In the genomic region with DNA sequence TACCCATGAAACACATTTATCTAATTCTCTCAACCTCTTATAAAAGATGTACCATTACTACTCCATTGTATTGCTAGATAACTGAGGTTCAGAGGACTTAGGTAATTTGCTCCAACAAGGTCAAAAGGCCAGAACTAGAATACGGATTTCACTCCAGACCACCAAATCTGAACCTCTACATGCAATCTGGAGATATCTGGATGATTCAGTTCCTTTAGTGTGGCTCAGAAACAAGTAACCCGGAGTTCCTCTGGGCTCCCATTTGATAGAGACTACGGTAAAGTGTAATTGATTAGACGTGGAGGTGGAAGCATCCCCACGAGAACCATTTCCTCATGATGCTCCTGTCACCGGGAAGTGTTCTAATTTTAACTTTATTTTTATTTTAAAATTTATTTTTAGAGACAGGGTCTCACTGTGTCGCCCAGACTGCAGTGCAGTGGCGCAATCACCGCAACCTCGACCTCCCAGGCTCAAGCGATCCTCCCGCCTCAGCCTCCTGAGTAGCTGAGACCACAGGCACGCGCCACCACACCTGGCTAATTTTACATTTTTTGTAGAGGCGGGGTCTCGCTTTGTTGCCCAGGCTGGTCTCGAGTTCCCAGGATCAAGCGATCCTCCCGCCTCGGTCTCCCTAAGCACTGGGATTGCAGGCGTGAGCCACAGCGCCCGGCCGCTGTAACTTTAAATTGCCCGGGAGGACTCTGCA, we compare ENCODE assay signal across 8 cellular contexts. TPM values are rescaled to one million over a fixed set of nuclear protein-coding genes. Genes with fewer than 3 reads are reported as not detected.
DNase-seq lines count a peak whose midpoint lies in the region; ATAC-seq and TF ChIP-seq lines count a peak whose summit lies in the region.

No MANE protein-coding gene starts in this region.

- no peak for DNase-seq in CD8-positive, alpha-beta T cell
- DNase-seq in OCI-M1 (lab: John Stamatoyannopoulos, UW) (peak; percentile 46), esophagus muscularis mucosa (ENCODE audit: extremely low spot score) (no peak), retinal pigment epithelial cell (ENCODE audit: low read depth) (no peak), epidermal melanocyte (ENCODE audit: insufficient read length, low spot score) (no peak), NOMO-1 treated with DMSO at 0.1 percent for 48 hours (lab: John Stamatoyannopoulos, UW; ENCODE audit: unreplicated experiment) (no peak)
- DNase-seq in stimulated activated CD4-positive, alpha-beta T cell treated with anti-CD3 and anti-CD28 coated beads, Interleukin-2, amount 100 ng/mL, for 24 hours: no peak

- no peaks in the 10 kb centered on the region for H3K27me3 Mint-ChIP-seq in CD8-positive, alpha-beta T cell (ENCODE audit: low read depth)

- no peaks in the 10 kb centered on the region for H3K36me3 ChIP-seq in CD8-positive, alpha-beta T cell (ENCODE audit: insufficient read depth, low read length)
- no peaks in the 10 kb centered on the region for H3K36me3 ChIP-seq in esophagus muscularis mucosa

- H3K36me3 Mint-ChIP-seq in CD8-positive, alpha-beta T cell: peaks cover 35% of the 10 kb centered on the region

- peak; percentile 14 for ATAC-seq in CD8-positive, alpha-beta T cell
- peak; percentile 15 for ATAC-seq in GM21723 (IDR thresholded peaks at IDR 0.05; ENCODE audit: unreplicated experiment)

- WGBS in esophagus muscularis mucosa: 38% methylated on average over 16 of the region's 25 CpGs

- peaks cover 26% of the 10 kb centered on the region for H3K4me1 ChIP-seq in CD8-positive, alpha-beta T cell (ENCODE audit: insufficient read depth, low read length)
- peaks cover 18 to 32% (median 28%) of the 10 kb centered on the region in 4 donors for H3K4me1 ChIP-seq in esophagus muscularis mucosa

- peaks cover 47% of the 10 kb centered on the region for H3K4me1 Mint-ChIP-seq in CD8-positive, alpha-beta T cell (ENCODE audit: low read depth)

- intact Hi-C loops in CD8-positive, alpha-beta T cell (cut with DNase I, micrococcal nuclease): loop anchor here (1.0 to 2.0 kb wide), 4 partner anchors 132 to 1050 kb away; partner anchors contain the start of genes HS3ST3B1 (in 2 of the 2) and ELAC2 (in 1 of the 2)
- intact Hi-C loops in esophagus muscularis mucosa (cut with DNase I): loop anchor here (10.0 kb wide), 2 partner anchors 184 to 474 kb away; no protein-coding TSS in a partner anchor

- peak overlapping the region; percentile 76 for H3K27ac ChIP-seq in CD8-positive, alpha-beta T cell (ENCODE audit: low read depth, low read length)
- H3K27ac ChIP-seq in esophagus muscularis mucosa (replicated peaks in 1 of 4): peak overlapping the region; percentile 79 to 85 (median 82)

- CTCF ChIA-PET in CD8-positive, alpha-beta T cell (lab: Charles Lee): interaction anchor here (1.0 kb wide), 1 partner anchor 131 kb away, joined by 3 read pairs; no protein-coding TSS in a partner anchor

- no peak for TF ChIP-seq EP300 in esophagus muscularis mucosa (IDR thresholded peaks at IDR 0.05)

- TF ChIP-seq POLR2A in esophagus muscularis mucosa (IDR thresholded peaks at IDR 0.05; ENCODE audit: low read depth): no peak

- no peak for TF ChIP-seq CTCF in CD8-positive, alpha-beta T cell (IDR thresholded peaks at IDR 0.05)
- no peak for TF ChIP-seq CTCF in esophagus muscularis mucosa (IDR thresholded peaks at IDR 0.05)
- TF ChIP-seq CTCF in retinal pigment epithelial cell (conservative IDR thresholded peaks at IDR 0.05; ENCODE audit: low read depth, low read length): no peak

- H3K4me3 Mint-ChIP-seq in CD8-positive, alpha-beta T cell: peak overlapping the region; percentile 95

- no peaks in the 10 kb centered on the region for H3K9me3 Mint-ChIP-seq in CD8-positive, alpha-beta T cell

- no peaks in the 10 kb centered on the region for H3K9me3 ChIP-seq in CD8-positive, alpha-beta T cell (ENCODE audit: low read length)
- no peaks in the 10 kb centered on the region for H3K9me3 ChIP-seq in esophagus muscularis mucosa

- peak overlapping the region; percentile 96 for H3K27ac Mint-ChIP-seq in CD8-positive, alpha-beta T cell

- no peaks in the 10 kb centered on the region for H3K27me3 ChIP-seq in CD8-positive, alpha-beta T cell (ENCODE audit: insufficient read depth, low read length)
- H3K27me3 ChIP-seq in esophagus muscularis mucosa: no peaks in the 10 kb centered on the region

- peak overlapping the region; percentile 95 for H3K4me3 ChIP-seq in CD8-positive, alpha-beta T cell (ENCODE audit: low read depth, low read length)
- H3K4me3 ChIP-seq in esophagus muscularis mucosa (peak overlapping the region; percentile 90 to 99 (median 94)), retinal pigment epithelial cell (ENCODE audit: low read length) (peak overlapping the region; percentile 95)

- POLR2A ChIA-PET in CD8-positive, alpha-beta T cell (lab: Charles Lee): interaction anchor here (0.6 to 2.0 kb wide), 6 partner anchors 7 to 234 kb away, joined by 3 to 6 read pairs (median 4); partner anchors contain the start of gene HS3ST3B1

RNA-seq across cellular contexts. Expression of gene COX10, which starts 0.6 kb away (rescaled TPM):
- total RNA-seq in CD8-positive, alpha-beta T cell: 10 to 100 TPM; 13.4 to 14.4 TPM
- 10 to 100 TPM; 20.3 to 27.2 (median 22.0) TPM for total RNA-seq in esophagus muscularis mucosa
